Comparison of ENCODE assay signal across 10 cellular contexts in the genomic region with DNA sequence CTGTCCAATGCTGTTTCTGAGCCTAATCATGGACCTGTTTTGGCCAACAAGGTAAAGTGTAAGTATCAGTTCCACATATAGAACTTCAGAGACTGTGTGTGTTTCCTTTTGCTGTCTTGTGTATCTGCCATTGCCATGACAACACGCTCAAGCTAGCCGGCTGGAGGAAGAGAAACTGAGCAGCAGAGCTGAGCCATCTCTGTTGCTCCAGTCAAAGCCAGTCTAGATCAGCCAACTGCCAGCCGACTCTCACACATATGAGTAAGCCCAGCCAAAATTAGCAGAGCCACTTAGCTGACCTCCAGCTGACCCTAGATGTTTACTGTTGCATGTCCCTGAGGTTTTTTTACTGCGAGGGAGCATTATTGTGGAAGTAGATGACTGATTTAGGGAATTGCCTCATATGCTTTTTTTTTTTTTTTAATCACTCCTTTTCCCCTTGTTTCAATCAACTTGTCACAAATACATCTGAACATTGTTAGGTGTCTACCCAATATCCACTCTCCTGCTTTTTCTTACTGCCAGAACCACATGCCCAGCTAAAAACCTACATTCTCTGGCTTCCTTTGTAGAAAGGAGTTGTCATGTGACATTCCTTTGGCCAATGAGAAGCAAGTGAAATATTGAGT.
DNase-seq lines count a peak whose midpoint lies in the region; ATAC-seq lines count a peak whose summit lies in the region.
"Had no signal": no experiment of that assay in that cellular context is flagged by ENCODE, and none has a peak within 500 bp of the region (broad histone marks: within the 10 kb centered on the region; RNA-seq: fewer than 3 reads in every experiment).

No MANE protein-coding gene starts in this region.

- no peaks in the 10 kb centered on the region; a peak in 1 of 22 replicates for H3K27me3 ChIP-seq in BLaER1 treated with 17β-estradiol and CSF1 and Interleukin-3, amounts not matched to agents 10 nM and 100 nM
- H3K27me3 ChIP-seq in SJSA1 (replicated peaks): no peaks in the 10 kb centered on the region
- H3K27me3 ChIP-seq: right lobe of liver had no signal

- ATAC-seq in GM19023 (IDR thresholded peaks at IDR 0.05; ENCODE audit: unreplicated experiment): peak; percentile 92
- ATAC-seq in HG03060 (IDR thresholded peaks at IDR 0.05; ENCODE audit: low read depth, unreplicated experiment): peak; percentile 93
- ATAC-seq: HCT116 had no signal

- no peaks in the 10 kb centered on the region for H3K36me3 ChIP-seq in BLaER1 treated with 17β-estradiol and CSF1 and Interleukin-3, amounts not matched to agents 10 nM and 100 nM
- H3K36me3 ChIP-seq in SJSA1: no peaks in the 10 kb centered on the region
- H3K36me3 ChIP-seq: right lobe of liver had no signal

- peaks cover 0 to 4% (median 0%) of the 10 kb centered on the region in 11 experiments; a peak in 2 of 22 replicates for H4K20me1 ChIP-seq in BLaER1 treated with 17β-estradiol and CSF1 and Interleukin-3, amounts not matched to agents 10 nM and 100 nM

- DNase-seq in SJSA1 (ENCODE audit: low read depth in 1 of 2, low spot score in 2 of 2): peak in 1 of 2 experiments; percentile 54
- peak; percentile 21 for DNase-seq in left kidney (ENCODE audit: low read depth, low spot score)
- no peak for DNase-seq in NCI-H2107 treated with DMSO at 0.1 percent for 48 hours (lab: John Stamatoyannopoulos, UW; ENCODE audit: unreplicated experiment)
- no peak for DNase-seq in islet precursor cell
- no peak for DNase-seq in NCI-H1694 treated with DMSO at 0.1 percent for 48 hours (lab: John Stamatoyannopoulos, UW)
- DNase-seq: right lobe of liver had no signal

- peaks cover 33 to 50% (median 42%) of the 10 kb centered on the region in 11 experiments for H3K9me3 ChIP-seq in BLaER1 treated with 17β-estradiol and CSF1 and Interleukin-3, amounts not matched to agents 10 nM and 100 nM (replicated peaks in 1 of 11)
- H3K9me3 ChIP-seq in SJSA1 (replicated peaks): peaks cover 7% of the 10 kb centered on the region; the same call in 1 of the 2 replicates
- H3K9me3 ChIP-seq: right lobe of liver had no signal

- peak overlapping the region in 2 of 11 experiments; percentile 23 to 40; a peak in 1 of 22 replicates for H3K9ac ChIP-seq in BLaER1 treated with 17β-estradiol and CSF1 and Interleukin-3, amounts not matched to agents 10 nM and 100 nM

- peaks cover 29 to 46% (median 39%) of the 10 kb centered on the region in 10 experiments for H3K4me1 ChIP-seq in BLaER1 treated with 17β-estradiol and CSF1 and Interleukin-3, amounts not matched to agents 10 nM and 100 nM
- H3K4me1 ChIP-seq in SJSA1 (replicated peaks): peaks cover 55% of the 10 kb centered on the region
- H3K4me1 ChIP-seq: right lobe of liver had no signal

- 0 out of 20 replicates have a peak overlapping the region, but pooled peaks of 1 of the 10 experiments have one; percentile 0 for H3K4me3 ChIP-seq in BLaER1 treated with 17β-estradiol and CSF1 and Interleukin-3, amounts not matched to agents 10 nM and 100 nM
- no peak overlapping the region for H3K4me3 ChIP-seq in SJSA1
- H3K4me3 ChIP-seq: right lobe of liver had no signal

- peak overlapping the region in 10 of 11 experiments; percentile 27 to 80 (median 63); a peak in 19 of 22 replicates for H3K27ac ChIP-seq in BLaER1 treated with 17β-estradiol and CSF1 and Interleukin-3, amounts not matched to agents 10 nM and 100 nM
- peak overlapping the region; percentile 9; the same call in 1 of the 2 replicates for H3K27ac ChIP-seq in SJSA1
- H3K27ac ChIP-seq: right lobe of liver had no signal

- peak overlapping the region; percentile 1 to 59 (median 23); a peak in 15 of 22 replicates for H3K4me2 ChIP-seq in BLaER1 treated with 17β-estradiol and CSF1 and Interleukin-3, amounts not matched to agents 10 nM and 100 nM
